2 cellular contexts compared by ENCODE assay signal in genomic region chr1:150221552-150221951, GRCh38.
TF ChIP-seq lines count a peak whose summit lies in the region.

No MANE protein-coding gene starts in this region.

TF ChIP-seq in Ishikawa, 13 proteins besides CTCF, POLR2A, EP300 and RAD21:
- no peak for TF ChIP-seq TCF12 (IDR thresholded peaks at IDR 0.05; ENCODE audit: low read depth)

TF ChIP-seq in K562, 482 proteins besides CTCF, POLR2A, EP300 and RAD21:
- TF ChIP-seq SRSF1 (IDR thresholded peaks at IDR 0.05; ENCODE audit: low read depth, low read length) (no peak), PHF20 (IDR thresholded peaks at IDR 0.05; ENCODE audit: partially characterized antibody) (no peak), PHF8 (IDR thresholded peaks at IDR 0.05; ENCODE audit: borderline replicate concordance, low read length) (no peak), PCBP2 (IDR thresholded peaks at IDR 0.05; ENCODE audit: low read depth, low read length, poor library complexity, severe bottlenecking) (peak; percentile 66), CBFB (CRISPR knock-in tag; IDR thresholded peaks at IDR 0.05) (no peak)
- TF ChIP-seq, protein P1, sequence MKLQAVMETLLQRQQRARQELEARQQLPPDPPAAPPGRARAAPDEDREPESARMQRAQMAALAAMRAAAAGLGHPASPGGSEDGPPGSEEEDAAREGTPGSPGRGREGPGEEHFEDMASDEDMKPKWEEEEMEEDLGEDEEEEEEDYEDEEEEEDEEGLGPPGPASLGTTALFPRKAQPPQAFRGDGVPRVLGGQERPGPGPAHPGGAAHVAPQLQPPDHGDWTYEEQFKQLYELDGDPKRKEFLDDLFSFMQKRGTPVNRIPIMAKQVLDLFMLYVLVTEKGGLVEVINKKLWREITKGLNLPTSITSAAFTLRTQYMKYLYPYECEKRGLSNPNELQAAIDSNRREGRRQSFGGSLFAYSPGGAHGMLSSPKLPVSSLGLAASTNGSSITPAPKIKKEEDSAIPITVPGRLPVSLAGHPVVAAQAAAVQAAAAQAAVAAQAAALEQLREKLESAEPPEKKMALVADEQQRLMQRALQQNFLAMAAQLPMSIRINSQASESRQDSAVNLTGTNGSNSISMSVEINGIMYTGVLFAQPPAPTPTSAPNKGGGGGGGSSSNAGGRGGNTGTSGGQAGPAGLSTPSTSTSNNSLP (IDR thresholded peaks at IDR 0.05; ENCODE audit: borderline replicate concordance, low read depth, low read length), result peak; percentile 72; the same call in 1 of the 2 replicates
